In genomic region chr10:100370976-100371706, GRCh38 we compare ENCODE assay signal across 1 cellular context.
TF ChIP-seq lines count a peak whose summit lies in the region.

No MANE protein-coding gene starts in this region.

TF ChIP-seq in HepG2, 621 proteins besides CTCF, POLR2A, EP300 and RAD21 (continued from another document):
- TF ChIP-seq, protein P1, sequence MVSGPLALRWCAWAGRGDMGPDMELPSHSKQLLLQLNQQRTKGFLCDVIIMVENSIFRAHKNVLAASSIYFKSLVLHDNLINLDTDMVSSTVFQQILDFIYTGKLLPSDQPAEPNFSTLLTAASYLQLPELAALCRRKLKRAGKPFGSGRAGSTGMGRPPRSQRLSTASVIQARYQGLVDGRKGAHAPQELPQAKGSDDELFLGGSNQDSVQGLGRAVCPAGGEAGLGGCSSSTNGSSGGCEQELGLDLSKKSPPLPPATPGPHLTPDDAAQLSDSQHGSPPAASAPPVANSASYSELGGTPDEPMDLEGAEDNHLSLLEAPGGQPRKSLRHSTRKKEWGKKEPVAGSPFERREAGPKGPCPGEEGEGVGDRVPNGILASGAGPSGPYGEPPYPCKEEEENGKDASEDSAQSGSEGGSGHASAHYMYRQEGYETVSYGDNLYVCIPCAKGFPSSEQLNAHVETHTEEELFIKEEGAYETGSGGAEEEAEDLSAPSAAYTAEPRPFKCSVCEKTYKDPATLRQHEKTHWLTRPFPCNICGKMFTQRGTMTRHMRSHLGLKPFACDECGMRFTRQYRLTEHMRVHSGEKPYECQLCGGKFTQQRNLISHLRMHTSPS (CRISPR knock-in tag; IDR thresholded peaks at IDR 0.05; ENCODE audit: low read depth) = no peak; the same call in 1 of the 2 replicates
- TF ChIP-seq MZF1 (CRISPR knock-in tag; IDR thresholded peaks at IDR 0.05; ENCODE audit: borderline replicate concordance) (no peak), ZNF598 (CRISPR knock-in tag; IDR thresholded peaks at IDR 0.05; ENCODE audit: borderline replicate concordance) (peak; percentile 68; the same call in 1 of the 2 replicates), REL (CRISPR knock-in tag; conservative IDR thresholded peaks at IDR 0.05) (no peak), KDM5B (CRISPR knock-in tag; IDR thresholded peaks at IDR 0.05; ENCODE audit: borderline replicate concordance) (no peak; the same call in 1 of the 2 replicates), ZZZ3 (CRISPR knock-in tag; IDR thresholded peaks at IDR 0.05; ENCODE audit: borderline replicate concordance) (0 out of 2 replicates have a peak, but pooled peaks have one; percentile 37), ZNF614 (CRISPR knock-in tag; IDR thresholded peaks at IDR 0.05; ENCODE audit: borderline replicate concordance) (peak; percentile 44; the same call in 1 of the 2 replicates), KLF13 (CRISPR knock-in tag; IDR thresholded peaks at IDR 0.05) (no peak), ZNF562 (CRISPR knock-in tag; IDR thresholded peaks at IDR 0.05; ENCODE audit: borderline replicate concordance) (no peak), CHD2 (IDR thresholded peaks at IDR 0.05; ENCODE audit: low read depth, low read length) (peak; percentile 75; the same call in 1 of the 2 replicates), KLF6 (CRISPR knock-in tag; IDR thresholded peaks at IDR 0.05) (no peak), MTA1 (CRISPR knock-in tag; IDR thresholded peaks at IDR 0.05; ENCODE audit: borderline replicate concordance) (peak; percentile 92; the same call in 1 of the 2 replicates), ZNF234 (CRISPR knock-in tag; conservative IDR thresholded peaks at IDR 0.05) (no peak), MAX (IDR thresholded peaks at IDR 0.05) (peak; percentile 70), ATF7 (IDR thresholded peaks at IDR 0.05) (0 out of 2 replicates have a peak, but pooled peaks have one; percentile 1), ATF7 (CRISPR knock-in tag; IDR thresholded peaks at IDR 0.05) (no peak), KLF16 (CRISPR knock-in tag; IDR thresholded peaks at IDR 0.05) (peak in 1 of 2 experiments; percentile 44; a peak in 1 of 4 replicates), ZNF160 (CRISPR knock-in tag; IDR thresholded peaks at IDR 0.05) (0 out of 2 replicates have a peak, but pooled peaks have one; percentile 28)
- TF ChIP-seq, protein P2, sequence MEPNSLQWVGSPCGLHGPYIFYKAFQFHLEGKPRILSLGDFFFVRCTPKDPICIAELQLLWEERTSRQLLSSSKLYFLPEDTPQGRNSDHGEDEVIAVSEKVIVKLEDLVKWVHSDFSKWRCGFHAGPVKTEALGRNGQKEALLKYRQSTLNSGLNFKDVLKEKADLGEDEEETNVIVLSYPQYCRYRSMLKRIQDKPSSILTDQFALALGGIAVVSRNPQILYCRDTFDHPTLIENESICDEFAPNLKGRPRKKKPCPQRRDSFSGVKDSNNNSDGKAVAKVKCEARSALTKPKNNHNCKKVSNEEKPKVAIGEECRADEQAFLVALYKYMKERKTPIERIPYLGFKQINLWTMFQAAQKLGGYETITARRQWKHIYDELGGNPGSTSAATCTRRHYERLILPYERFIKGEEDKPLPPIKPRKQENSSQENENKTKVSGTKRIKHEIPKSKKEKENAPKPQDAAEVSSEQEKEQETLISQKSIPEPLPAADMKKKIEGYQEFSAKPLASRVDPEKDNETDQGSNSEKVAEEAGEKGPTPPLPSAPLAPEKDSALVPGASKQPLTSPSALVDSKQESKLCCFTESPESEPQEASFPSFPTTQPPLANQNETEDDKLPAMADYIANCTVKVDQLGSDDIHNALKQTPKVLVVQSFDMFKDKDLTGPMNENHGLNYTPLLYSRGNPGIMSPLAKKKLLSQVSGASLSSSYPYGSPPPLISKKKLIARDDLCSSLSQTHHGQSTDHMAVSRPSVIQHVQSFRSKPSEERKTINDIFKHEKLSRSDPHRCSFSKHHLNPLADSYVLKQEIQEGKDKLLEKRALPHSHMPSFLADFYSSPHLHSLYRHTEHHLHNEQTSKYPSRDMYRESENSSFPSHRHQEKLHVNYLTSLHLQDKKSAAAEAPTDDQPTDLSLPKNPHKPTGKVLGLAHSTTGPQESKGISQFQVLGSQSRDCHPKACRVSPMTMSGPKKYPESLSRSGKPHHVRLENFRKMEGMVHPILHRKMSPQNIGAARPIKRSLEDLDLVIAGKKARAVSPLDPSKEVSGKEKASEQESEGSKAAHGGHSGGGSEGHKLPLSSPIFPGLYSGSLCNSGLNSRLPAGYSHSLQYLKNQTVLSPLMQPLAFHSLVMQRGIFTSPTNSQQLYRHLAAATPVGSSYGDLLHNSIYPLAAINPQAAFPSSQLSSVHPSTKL (CRISPR knock-in tag; IDR thresholded peaks at IDR 0.05) = peak; percentile 83
